ENCODE assay signal across 19 cellular contexts in genomic region chr11:109658169-109658568, GRCh38.
A peak's percentile ranks its signal among the peaks of the same experiment; 100 is the strongest.
DNase-seq lines count a peak whose midpoint lies in the region; ATAC-seq, FAIRE-seq and TF ChIP-seq lines count a peak whose summit lies in the region.
"Had no signal": no experiment of that assay in that cellular context is flagged by ENCODE, and none has a peak within 500 bp of the region (broad histone marks: within the 10 kb centered on the region; RNA-seq: fewer than 3 reads in every experiment).

No MANE protein-coding gene starts in this region.

- H3K56ac ChIP-seq in H1 (replicated peaks; ENCODE audit: insufficient read length, low read depth, low read length) (no peak overlapping the region), mesendoderm (ENCODE audit: low read length) (no peak overlapping the region)

- H2AK5ac ChIP-seq in H1 (ENCODE audit: low read depth, low read length) (no peak overlapping the region), mesendoderm (ENCODE audit: low read length) (no peak overlapping the region)

- FAIRE-seq in H1 (lab: Jason Lieb, UNC) (no peak), GM19239 (lab: Jason Lieb, UNC) (no peak)
- FAIRE-seq: G401.6, GM12878, H54 had no signal

- ATAC-seq in left ventricle myocardium superior (peak; percentile 63), upper lobe of right lung (peak; percentile 52)
- ATAC-seq in activated naive CD8-positive, alpha-beta T cell treated with anti-CD3 and anti-CD28 coated beads, Interleukin-2, amount 50 U/mL, for 24 hours, result no peak
- ATAC-seq: CD8-positive, alpha-beta T cell; GM12878; GM23338 had no signal

- H3K36me3 Mint-ChIP-seq in activated naive CD8-positive, alpha-beta T cell treated with anti-CD3 and anti-CD28 coated beads, Interleukin-2, amount 50 U/mL, for 24 hours (ENCODE audit: low read depth), result no peaks in the 10 kb centered on the region
- H3K36me3 Mint-ChIP-seq: CD8-positive, alpha-beta T cell had no signal

- H2BK5ac ChIP-seq in H1 (ENCODE audit: low read depth, low read length), result no peak overlapping the region
- no peak overlapping the region for H2BK5ac ChIP-seq in mesendoderm (ENCODE audit: low read length)

- no peaks in the 10 kb centered on the region for H3K27me3 ChIP-seq in left ventricle myocardium inferior (ENCODE audit: low read depth)
- no peaks in the 10 kb centered on the region for H3K27me3 ChIP-seq in H1 (replicated peaks in 1 of 4; ENCODE audit: control insufficient read depth in 3 of 4, extremely low read depth in 1 of 4, insufficient read depth in 3 of 4, low read length in 3 of 4)
- H3K27me3 ChIP-seq in mesendoderm (ENCODE audit: insufficient read depth, low read length, poor library complexity), result no peaks in the 10 kb centered on the region
- H3K27me3 ChIP-seq in upper lobe of right lung, result no peaks in the 10 kb centered on the region

- no peaks in the 10 kb centered on the region; the same call in 1 of the 2 replicates for H3K23me2 ChIP-seq in H1 (ENCODE audit: low read depth, low read length)

- CTCF ChIA-PET in H1 (lab: Charles Lee; ENCODE audit: partially characterized antibody), result interaction anchor here (1.0 kb wide), 1 partner anchor 801 kb away, joined by 4 read pairs; no protein-coding TSS in a partner anchor

- no peak for TF ChIP-seq RAD21 in H1 (IDR thresholded peaks at IDR 0.05 in 1 of 2, conservative IDR thresholded peaks at IDR 0.05 in 1 of 2; ENCODE audit: low read depth in 2 of 2, low read length in 2 of 2)

- H3K4me1 Mint-ChIP-seq in activated naive CD8-positive, alpha-beta T cell treated with anti-CD3 and anti-CD28 coated beads, Interleukin-2, amount 50 U/mL, for 24 hours, result no peaks in the 10 kb centered on the region
- H3K4me1 Mint-ChIP-seq: GM23338 had no signal

- no peak overlapping the region for H4K8ac ChIP-seq in H1 (ENCODE audit: extremely low read depth, insufficient read depth, low read length)
- H4K8ac ChIP-seq in mesendoderm (ENCODE audit: low read depth, low read length), result no peak overlapping the region

- H2BK15ac ChIP-seq in H1 (ENCODE audit: low read length) (no peak overlapping the region), mesendoderm (replicated peaks; ENCODE audit: low read depth) (no peak overlapping the region)

- POLR2A ChIA-PET in H1 (lab: Charles Lee; ENCODE audit: partially characterized antibody), result no interaction called here

- H3K4ac ChIP-seq in H1 (replicated peaks; ENCODE audit: insufficient read length, low read depth, low read length) (no peak overlapping the region), mesendoderm (ENCODE audit: low read depth, low read length) (no peak overlapping the region)

- H4K5ac ChIP-seq in H1 (ENCODE audit: insufficient read length, low read depth, low read length), result no peak overlapping the region
- H4K5ac ChIP-seq in mesendoderm (ENCODE audit: low read length), result no peak overlapping the region

- no peak overlapping the region for H2BK20ac ChIP-seq in H1 (ENCODE audit: low read length)

- no peaks in the 10 kb centered on the region for H3K27me3 Mint-ChIP-seq in activated naive CD8-positive, alpha-beta T cell treated with anti-CD3 and anti-CD28 coated beads, Interleukin-2, amount 50 U/mL, for 24 hours

- H4K91ac ChIP-seq in H1 (replicated peaks; ENCODE audit: insufficient read length, low read length), result no peak overlapping the region

- intact Hi-C loops in left ventricle myocardium superior (cut with micrococcal nuclease) (no loop called here), left ventricle myocardium inferior (cut with micrococcal nuclease) (no loop called here), upper lobe of right lung (cut with DNase I) (no loop called here)

- H2BK120ac ChIP-seq in H1 (replicated peaks; ENCODE audit: low read depth, low read length) (no peak overlapping the region), mesendoderm (ENCODE audit: low read depth, low read length) (peak overlapping the region; percentile 45)

- DNase-seq in left ventricle myocardium superior (no peak), left ventricle myocardium inferior (no peak), H1 (ENCODE audit: low read depth in 1 of 2, low spot score in 2 of 2) (no peak), mesendoderm (no peak), upper lobe of right lung (no peak), GM19239 (ENCODE audit: insufficient read length, low spot score) (no peak), NCI-H524 treated with DMSO at 0.1 percent for 48 hours (lab: John Stamatoyannopoulos, UW) (no peak)
- DNase-seq in activated naive CD8-positive, alpha-beta T cell treated with anti-CD3 and anti-CD28 coated beads, Interleukin-2, amount 50 U/mL, for 24 hours, result no peak
- DNase-seq: C1 segment of cervical spinal cord; Caco-2; CD8-positive, alpha-beta T cell; DMS153; DND-41; HFFc6 had no signal

- H3K4me3 ChIP-seq in left ventricle myocardium inferior (no peak overlapping the region), H1 (ENCODE audit: extremely low read depth in 1 of 4, insufficient read depth in 2 of 4, low read depth in 3 of 4, low read length in 4 of 4) (no peak overlapping the region), mesendoderm (ENCODE audit: low read length) (no peak overlapping the region), upper lobe of right lung (no peak overlapping the region)
- H3K4me3 ChIP-seq: GM12878, GM23338, HAP-1 had no signal

- no peaks in the 10 kb centered on the region for H3K9me3 ChIP-seq in left ventricle myocardium inferior (replicated peaks)
- H3K9me3 ChIP-seq in H1 (ENCODE audit: insufficient read depth in 2 of 2, low read depth in 1 of 2, low read length in 1 of 2), result no peaks in the 10 kb centered on the region
- no peaks in the 10 kb centered on the region for H3K9me3 ChIP-seq in upper lobe of right lung
- H3K9me3 ChIP-seq: Caco-2, HAP-1 had no signal

- TF ChIP-seq EP300 in H1 (IDR thresholded peaks at IDR 0.05; ENCODE audit: borderline replicate concordance in 1 of 2, low read depth in 2 of 2, low read length in 2 of 2), result no peak

- H3K14ac ChIP-seq in H1 (ENCODE audit: insufficient read length), result no peak overlapping the region

- WGBS in H1 (ENCODE audit: extremely low coverage in 1 of 2, insufficient coverage in 1 of 2, insufficient read length in 1 of 2, insufficient replicate concordance in 2 of 2, low coverage in 1 of 2, low lambda C conversion rate in 2 of 2, missing lambda C conversion rate in 1 of 2), 2 experiments, result 89% methylated on average over 3 of the region's 3 CpGs; no CpG with 5 or more reads in 1 of the 2 experiments
- WGBS in mesendoderm (ENCODE audit: extremely low coverage, insufficient coverage, low lambda C conversion rate), result no CpG with 5 or more reads among the region's 3 CpGs

- no peak overlapping the region for H3K23ac ChIP-seq in H1 (ENCODE audit: insufficient read length)
- H3K23ac ChIP-seq in mesendoderm (ENCODE audit: low read length), result no peak overlapping the region

- H3K36me3 ChIP-seq in left ventricle myocardium inferior, result no peaks in the 10 kb centered on the region
- no peaks in the 10 kb centered on the region for H3K36me3 ChIP-seq in H1 (ENCODE audit: control insufficient read depth in 2 of 4, insufficient read depth in 4 of 4, low read length in 3 of 4)
- H3K36me3 ChIP-seq in mesendoderm (ENCODE audit: control insufficient read depth, insufficient read depth, low read length), result no peaks in the 10 kb centered on the region
- H3K36me3 ChIP-seq in upper lobe of right lung, result no peaks in the 10 kb centered on the region
- H3K36me3 ChIP-seq: HAP-1 had no signal

- H2AFZ ChIP-seq in H1 (ENCODE audit: low read length), result 0 out of 2 replicates have a peak overlapping the region, but pooled peaks have one; percentile 8
- H2AFZ ChIP-seq: GM23338 had no signal

- H3K4me3 Mint-ChIP-seq in activated naive CD8-positive, alpha-beta T cell treated with anti-CD3 and anti-CD28 coated beads, Interleukin-2, amount 50 U/mL, for 24 hours, result no peak overlapping the region
- H3K4me3 Mint-ChIP-seq: CD8-positive, alpha-beta T cell; GM23338; HFFc6 had no signal

- H3K9ac ChIP-seq in H1 (replicated peaks in 1 of 4; ENCODE audit: extremely low read depth in 1 of 4, low read depth in 3 of 4, low read length in 3 of 4) (no peak overlapping the region), mesendoderm (ENCODE audit: low read length) (no peak overlapping the region)

- H3K18ac ChIP-seq in H1 (ENCODE audit: extremely low read depth, low read length) (no peak overlapping the region), mesendoderm (ENCODE audit: low read length) (no peak overlapping the region)

- no peaks in the 10 kb centered on the region for H3K9me3 Mint-ChIP-seq in activated naive CD8-positive, alpha-beta T cell treated with anti-CD3 and anti-CD28 coated beads, Interleukin-2, amount 50 U/mL, for 24 hours
- H3K9me3 Mint-ChIP-seq: CD8-positive, alpha-beta T cell; GM23338; HFFc6 had no signal

- no peak overlapping the region for H3K4me2 ChIP-seq in H1 (ENCODE audit: insufficient read depth in 1 of 2, low read depth in 2 of 2, low read length in 2 of 2)
- no peak overlapping the region for H3K4me2 ChIP-seq in mesendoderm (ENCODE audit: low read length)
- H3K4me2 ChIP-seq: GM23338 had no signal

- H4K20me1 ChIP-seq in H1 (replicated peaks in 1 of 2; ENCODE audit: control insufficient read depth in 1 of 2, insufficient read depth in 2 of 2, low read length in 2 of 2), result no peaks in the 10 kb centered on the region

- H2BK12ac ChIP-seq in H1 (ENCODE audit: low read depth, low read length), result no peak overlapping the region

- H3K4me1 ChIP-seq in left ventricle myocardium inferior, result no peaks in the 10 kb centered on the region
- no peaks in the 10 kb centered on the region for H3K4me1 ChIP-seq in H1 (replicated peaks in 1 of 4; ENCODE audit: control insufficient read depth in 3 of 4, insufficient read depth in 4 of 4, low read length in 3 of 4)
- H3K4me1 ChIP-seq in mesendoderm (ENCODE audit: control insufficient read depth, low read depth, low read length), result no peaks in the 10 kb centered on the region
- no peaks in the 10 kb centered on the region for H3K4me1 ChIP-seq in upper lobe of right lung
- H3K4me1 ChIP-seq: Caco-2, HAP-1 had no signal

- H3K27ac ChIP-seq in left ventricle myocardium inferior (replicated peaks) (no peak overlapping the region), H1 (ENCODE audit: low read depth, low read length) (no peak overlapping the region), mesendoderm (ENCODE audit: low read depth, low read length) (no peak overlapping the region), upper lobe of right lung (no peak overlapping the region)

- H3K79me2 ChIP-seq in H1 (ENCODE audit: control insufficient read depth in 1 of 2, insufficient read depth in 2 of 2, low read length in 2 of 2), result no peaks in the 10 kb centered on the region
- no peaks in the 10 kb centered on the region for H3K79me2 ChIP-seq in mesendoderm (ENCODE audit: control insufficient read depth, insufficient read depth, low read length)

- no peaks in the 10 kb centered on the region for H3K79me1 ChIP-seq in H1 (ENCODE audit: low read depth, low read length)
- H3K79me1 ChIP-seq in mesendoderm (ENCODE audit: low read length), result no peaks in the 10 kb centered on the region

- no peak overlapping the region for H3K27ac Mint-ChIP-seq in activated naive CD8-positive, alpha-beta T cell treated with anti-CD3 and anti-CD28 coated beads, Interleukin-2, amount 50 U/mL, for 24 hours
- H3K27ac Mint-ChIP-seq: CD8-positive, alpha-beta T cell; GM23338; HFFc6 had no signal

- no peak for TF ChIP-seq CTCF in left ventricle myocardium inferior (IDR thresholded peaks at IDR 0.05; ENCODE audit: borderline replicate concordance)
- TF ChIP-seq CTCF in H1 (IDR thresholded peaks at IDR 0.05; ENCODE audit: control extremely low read depth in 1 of 3, insufficient read depth in 1 of 3, low read depth in 1 of 3, low read length in 3 of 3), result no peak
- no peak for TF ChIP-seq CTCF in upper lobe of right lung (IDR thresholded peaks at IDR 0.05)

- no peak for TF ChIP-seq POLR2A in H1 (IDR thresholded peaks at IDR 0.05; ENCODE audit: control extremely low read depth in 1 of 2, low read depth in 2 of 2, low read length in 2 of 2)
